ENCODE assay signal across 8 cellular contexts in the genomic region with DNA sequence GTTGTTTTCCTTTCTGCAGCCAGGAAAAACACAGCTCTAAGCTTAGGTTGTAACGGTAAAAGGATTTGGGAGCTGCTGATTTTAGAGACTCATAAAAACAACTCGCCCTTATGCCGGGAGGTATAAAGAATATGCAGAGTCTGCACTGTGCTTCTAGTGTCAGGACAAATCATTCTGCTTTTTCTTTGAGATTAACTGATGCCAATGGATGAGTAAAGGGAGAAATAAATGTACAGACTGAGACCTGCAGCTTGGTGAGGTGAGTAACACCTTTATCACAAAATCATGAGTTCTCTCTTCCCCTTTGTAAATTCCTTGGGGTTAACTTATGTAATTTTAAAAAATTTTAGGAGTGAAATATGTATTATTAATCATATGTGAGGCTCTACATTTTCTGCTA. TPM values are rescaled to one million over a fixed set of nuclear protein-coding genes. Genes with fewer than 3 reads are reported as not detected.
A peak's percentile ranks its signal among the peaks of the same experiment; 100 is the strongest.
DNase-seq lines count a peak whose midpoint lies in the region; ATAC-seq, FAIRE-seq and TF ChIP-seq lines count a peak whose summit lies in the region.

No MANE protein-coding gene starts in this region.

- no peak for DNase-seq in OCI-LY7 (ENCODE audit: low spot score)
- DNase-seq in epithelial cell of prostate (ENCODE audit: low read depth, low spot score): peak; percentile 46
- no peak for DNase-seq in progenitor cell of endocrine pancreas (ENCODE audit: low spot score, unreplicated experiment)
- DNase-seq in stimulated activated CD4-positive, alpha-beta T cell treated with anti-CD3 and anti-CD28 coated beads, Interleukin-4, amount 100 ng/mL, for 1 hour: no peak
- DNase-seq in EL: no peak

- peak overlapping the region; percentile 89 for H3K4me2 ChIP-seq in OCI-LY7 (ENCODE audit: low read length)

- H3K79me2 ChIP-seq in OCI-LY7 (ENCODE audit: insufficient read depth, low read depth, low read length): peaks cover 10% of the 10 kb centered on the region; the same call in 1 of the 2 replicates

- ATAC-seq in GM18517 (IDR thresholded peaks at IDR 0.05; ENCODE audit: unreplicated experiment): no peak
- no peak for ATAC-seq in HG03342 (IDR thresholded peaks at IDR 0.05; ENCODE audit: unreplicated experiment)

- no peaks in the 10 kb centered on the region for H3K27me3 Mint-ChIP-seq in progenitor cell of endocrine pancreas

- H3K4me3 ChIP-seq in OCI-LY7 (ENCODE audit: low read depth, low read length, poor library complexity, severe bottlenecking): peak overlapping the region; percentile 71

- no peaks in the 10 kb centered on the region for H3K9me2 ChIP-seq in OCI-LY7 (ENCODE audit: insufficient read depth, low read length)

- CTCF ChIA-PET in OCI-LY7 (lab: Charles Lee; ENCODE audit: unreplicated experiment): no interaction called here

- no TSS peak for BruUV-seq in OCI-LY7 (replicated peaks; lab: Mats Ljungman, UMichigan)

- H3K36me3 ChIP-seq in OCI-LY7 (ENCODE audit: insufficient read depth, low read length): peaks cover 2% of the 10 kb centered on the region; the same call in 1 of the 2 replicates

- POLR2A ChIA-PET in OCI-LY7 (lab: Charles Lee): interaction anchor here (1.5 to 2.6 kb wide), 3 partner anchors 12 to 154 kb away, joined by 3 to 8 read pairs (median 6); no protein-coding TSS in a partner anchor

- H3K27ac ChIP-seq in OCI-LY7 (ENCODE audit: low read depth, low read length, poor library complexity, severe bottlenecking) (no peak overlapping the region), epithelial cell of prostate (peak overlapping the region; percentile 98)

- H3K4me1 ChIP-seq in OCI-LY7 (ENCODE audit: insufficient read depth, low read length, poor library complexity, severe bottlenecking): peaks cover 31% of the 10 kb centered on the region

- H3K9me3 ChIP-seq in OCI-LY7 (ENCODE audit: low read length): no peaks in the 10 kb centered on the region

- H3K4me1 Mint-ChIP-seq in progenitor cell of endocrine pancreas (ENCODE audit: low read depth): peaks cover 14% of the 10 kb centered on the region

- peak overlapping the region; percentile 100 for H3K27ac Mint-ChIP-seq in progenitor cell of endocrine pancreas

- TF ChIP-seq CTCF in OCI-LY7 (conservative IDR thresholded peaks at IDR 0.05; ENCODE audit: low read length) (no peak), progenitor cell of endocrine pancreas (IDR thresholded peaks at IDR 0.05; ENCODE audit: unreplicated experiment) (no peak)

- H3K4me3 Mint-ChIP-seq in progenitor cell of endocrine pancreas (ENCODE audit: low read depth): no peak overlapping the region

- H2AFZ ChIP-seq in OCI-LY7 (ENCODE audit: low read length): peak overlapping the region; percentile 91

- no peaks in the 10 kb centered on the region for H3K36me3 Mint-ChIP-seq in progenitor cell of endocrine pancreas (ENCODE audit: insufficient read depth)

- intact Hi-C loops in OCI-LY7 (cut with micrococcal nuclease; ENCODE audit: unreplicated experiment): loop anchor here (5.0 kb wide), 4 partner anchors 147 to 408 kb away; partner anchors contain the start of genes CFAP58, GSTO2 and ITPRIP

- peak; percentile 34 for FAIRE-seq in G401.6 (lab: Jason Lieb, UNC)

- H4K20me1 ChIP-seq in OCI-LY7 (ENCODE audit: insufficient read depth, low read length): no peaks in the 10 kb centered on the region

- no peaks in the 10 kb centered on the region for H3K9me3 Mint-ChIP-seq in progenitor cell of endocrine pancreas (ENCODE audit: low read depth)

RNA-seq across cellular contexts. Expression of gene SFR1, which starts 1.9 kb away (rescaled TPM):
- 6.9 and 14.8 TPM in 2 replicates for total RNA-seq in OCI-LY7 (2014; rRNA removed; shearing (Covaris generic))
- total RNA-seq in OCI-LY7 (2022) (13.9 and 18.0 TPM in 2 replicates), progenitor cell of endocrine pancreas (6.9 and 7.1 TPM in 2 replicates)

RNA-seq across cellular contexts. Expression of gene COL17A1, which starts 34.4 kb away (rescaled TPM):
- not detected in 2 replicates for total RNA-seq in OCI-LY7 (2014; rRNA removed; shearing (Covaris generic))
- total RNA-seq in OCI-LY7 (2022) (0.15 and 0.17 TPM in 2 replicates), progenitor cell of endocrine pancreas (0.78 and 0.86 TPM in 2 replicates)
